8 cellular contexts compared by ENCODE assay signal in the genomic region with DNA sequence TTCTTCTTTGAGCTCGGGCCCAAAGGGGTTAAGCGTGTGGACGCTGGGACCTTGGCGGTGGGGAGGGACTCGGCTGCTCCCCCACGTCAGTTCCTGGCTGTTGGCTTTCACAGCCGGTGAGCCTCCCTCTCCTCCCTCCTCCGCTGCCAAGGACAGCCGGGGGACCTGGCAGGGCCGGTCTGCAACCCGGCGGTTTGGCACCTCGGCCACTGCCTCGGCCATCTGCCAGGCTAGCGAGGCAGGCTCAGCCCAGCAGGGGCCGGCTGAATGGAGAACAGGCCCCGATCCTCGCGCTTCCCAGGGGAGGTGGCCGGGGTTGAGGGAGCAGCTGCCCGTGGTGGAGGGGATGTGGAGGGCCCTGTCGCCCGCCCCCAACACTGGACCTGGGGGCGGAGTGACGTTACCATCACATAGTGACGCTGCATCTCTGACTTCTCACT.
A peak's percentile ranks its signal among the peaks of the same experiment; 100 is the strongest.
DNase-seq lines count a peak whose midpoint lies in the region; ATAC-seq and TF ChIP-seq lines count a peak whose summit lies in the region.

No MANE protein-coding gene starts in this region.

- H3K27ac ChIP-seq in 22Rv1: 0 out of 2 replicates have a peak overlapping the region, but pooled peaks have one; percentile 7

- no peak for ATAC-seq in GM21619 (IDR thresholded peaks at IDR 0.05; ENCODE audit: unreplicated experiment)

- TF ChIP-seq CTCF in 22Rv1 (IDR thresholded peaks at IDR 0.05): no peak

- peaks cover 24% of the 10 kb centered on the region for H3K36me3 ChIP-seq in mucosa of stomach (ENCODE audit: control insufficient read depth, insufficient read depth, low read length)

- H3K4me1 ChIP-seq in mucosa of stomach (ENCODE audit: control insufficient read depth, insufficient read depth, low read length): peaks cover 50% of the 10 kb centered on the region

- H3K4me3 ChIP-seq in mucosa of stomach (ENCODE audit: low read length): no peak overlapping the region

- H3K9ac ChIP-seq in mucosa of stomach (ENCODE audit: low read length): peak overlapping the region; percentile 39

- no peaks in the 10 kb centered on the region for H3K9me3 ChIP-seq in mucosa of stomach (ENCODE audit: control insufficient read depth, low read length)

- DNase-seq in NCI-H1694 (lab: John Stamatoyannopoulos, UW) (peak; percentile 29), epidermal melanocyte (ENCODE audit: insufficient read length, low spot score) (peak; percentile 21), germinal center (ENCODE audit: low spot score) (no peak), GOT3 (lab: John Stamatoyannopoulos, UW) (no peak)
- DNase-seq in effector CD4-positive, alpha-beta T cell: no peak

- no peaks in the 10 kb centered on the region for H3K27me3 ChIP-seq in mucosa of stomach (ENCODE audit: control insufficient read depth, insufficient read depth, low read length)

Comparison
In these comparisons a context has a peak if more than half of its experiments do, and no peak if none do; other contexts are left out.
1. DNase-seq: peak in NCI-H1694 (single experiment) and epidermal melanocyte (single experiment); none in germinal center (single experiment), effector CD4-positive, alpha-beta T cell (single experiment) and GOT3 (single experiment).